In genomic region chr15:78946493-78946892, GRCh38 we compare ENCODE assay signal across 31 cellular contexts. TPM values are rescaled to one million over a fixed set of nuclear protein-coding genes. Genes with fewer than 3 reads are reported as not detected.
DNase-seq lines count a peak whose midpoint lies in the region; ATAC-seq and TF ChIP-seq lines count a peak whose summit lies in the region.
"Had no signal": no experiment of that assay in that cellular context is flagged by ENCODE, and none has a peak within 500 bp of the region (broad histone marks: within the 10 kb centered on the region; RNA-seq: fewer than 3 reads in every experiment).

No MANE protein-coding gene starts in this region.

- H3K27me3 ChIP-seq in CD8-positive, alpha-beta memory T cell (ENCODE audit: insufficient read depth, low read length, poor library complexity, severe bottlenecking): no peaks in the 10 kb centered on the region
- H3K27me3 ChIP-seq in neural progenitor cell: peaks cover 51% of the 10 kb centered on the region
- H3K27me3 ChIP-seq: ascending aorta, upper lobe of right lung had no signal

- no peak overlapping the region for H3K9ac ChIP-seq in neural progenitor cell

- peak overlapping the region; percentile 49 for H3K4me3 Mint-ChIP-seq in activated CD4-positive, alpha-beta memory T cell treated with anti-CD3 and anti-CD28 coated beads, Interleukin-2, amount 10 ng/mL, durations not matched to agents 7 days and 5 days
- no peak overlapping the region for H3K4me3 Mint-ChIP-seq in activated CD4-positive, alpha-beta memory T cell treated with anti-CD3 and anti-CD28 coated beads for 36 hours
- H3K4me3 Mint-ChIP-seq in CD8-positive, alpha-beta memory T cell: peak overlapping the region in 6 of 7 donors; percentile 17 to 85 (median 38)
- peak overlapping the region; percentile 47 for H3K4me3 Mint-ChIP-seq in central memory CD8-positive, alpha-beta T cell
- peak overlapping the region; percentile 71 for H3K4me3 Mint-ChIP-seq in neural progenitor cell
- H3K4me3 Mint-ChIP-seq: endodermal cell had no signal

- peaks cover 3% of the 10 kb centered on the region for H3K27me3 Mint-ChIP-seq in activated CD4-positive, alpha-beta memory T cell treated with anti-CD3 and anti-CD28 coated beads, Interleukin-2, amount 10 ng/mL, durations not matched to agents 7 days and 5 days
- peaks cover 2% of the 10 kb centered on the region for H3K27me3 Mint-ChIP-seq in activated CD4-positive, alpha-beta memory T cell treated with anti-CD3 and anti-CD28 coated beads for 36 hours
- H3K27me3 Mint-ChIP-seq in CD8-positive, alpha-beta memory T cell: peaks cover 1 to 5% of the 10 kb centered on the region in 2 donors
- no peaks in the 10 kb centered on the region for H3K27me3 Mint-ChIP-seq in central memory CD8-positive, alpha-beta T cell
- peaks cover 13% of the 10 kb centered on the region for H3K27me3 Mint-ChIP-seq in neural progenitor cell (ENCODE audit: insufficient read depth, low read depth)
- H3K27me3 Mint-ChIP-seq: stimulated activated naive B cell treated with anti-CD40 and anti-IgM and Interleukin-4, amounts not matched to agents 10 μg/mL and 1 μg/mL and 100 μg/mL, for 72 hours had no signal

- intact Hi-C loops in activated CD4-positive, alpha-beta memory T cell treated with anti-CD3 and anti-CD28 coated beads for 36 hours (cut with micrococcal nuclease): no loop called here

- H3K4me3 ChIP-seq in CD8-positive, alpha-beta memory T cell (ENCODE audit: low read length): no peak overlapping the region
- no peak overlapping the region for H3K4me3 ChIP-seq in neural progenitor cell
- H3K4me3 ChIP-seq: ascending aorta, left lung, psoas muscle, SJSA1, upper lobe of right lung had no signal

- H3K36me3 Mint-ChIP-seq in activated CD4-positive, alpha-beta memory T cell treated with anti-CD3 and anti-CD28 coated beads, Interleukin-2, amount 10 ng/mL, durations not matched to agents 7 days and 5 days (ENCODE audit: low read depth): peaks cover 25% of the 10 kb centered on the region
- peaks cover 5% of the 10 kb centered on the region for H3K36me3 Mint-ChIP-seq in activated CD4-positive, alpha-beta memory T cell treated with anti-CD3 and anti-CD28 coated beads for 36 hours
- no peaks in the 10 kb centered on the region for H3K36me3 Mint-ChIP-seq in CD8-positive, alpha-beta memory T cell
- H3K36me3 Mint-ChIP-seq in central memory CD8-positive, alpha-beta T cell (ENCODE audit: insufficient read depth): peaks cover 1% of the 10 kb centered on the region
- H3K36me3 Mint-ChIP-seq in neural progenitor cell: no peaks in the 10 kb centered on the region
- H3K36me3 Mint-ChIP-seq: activated naive CD8-positive, alpha-beta T cell; CD4-positive, CD25-positive, alpha-beta regulatory T cell had no signal

- no peak for DNase-seq in activated CD4-positive, alpha-beta memory T cell treated with anti-CD3 and anti-CD28 coated beads, Interleukin-2, amount 10 ng/mL, durations not matched to agents 7 days and 5 days
- DNase-seq in activated CD4-positive, alpha-beta memory T cell treated with anti-CD3 and anti-CD28 coated beads for 36 hours: no peak
- DNase-seq in CD8-positive, alpha-beta memory T cell: no peak
- no peak for DNase-seq in central memory CD8-positive, alpha-beta T cell (ENCODE audit: low spot score in 2 of 2)
- DNase-seq in neural progenitor cell (ENCODE audit: low spot score) (no peak), OCI-M2 (lab: John Stamatoyannopoulos, UW; ENCODE audit: unreplicated experiment) (no peak)
- DNase-seq in effector CD8-positive, alpha-beta T cell (lab: John Stamatoyannopoulos, UW): no peak
- DNase-seq: 8988T; activated CD4-positive, CD25-positive, alpha-beta regulatory T cell; CD4-positive, CD25-positive, alpha-beta regulatory T cell; cortex of kidney; endodermal cell; GOT3; head of caudate nucleus; islet precursor cell; KBM-7; left lung; mesendoderm; NCI-H1105; NCI-H187 treated with DMSO at 0.1 percent for 48 hours; NCI-H2171; NCI-H82; psoas muscle; RPMI8226; stimulated activated CD4-positive, alpha-beta T cell treated with anti-CD3 and anti-CD28 coated beads, Interleukin-4, amount 100 ng/mL, for 4 hours; stimulated activated naive B cell treated with anti-CD40 and anti-IgM and Interleukin-4, amounts not matched to agents 10 μg/mL and 1 μg/mL and 100 μg/mL, for 72 hours; upper lobe of right lung had no signal

- POLR2A ChIA-PET in activated CD4-positive, alpha-beta memory T cell treated with anti-CD3 and anti-CD28 coated beads, Interleukin-2, amount 10 ng/mL, durations not matched to agents 7 days and 5 days (lab: Charles Lee): no interaction called here
- POLR2A ChIA-PET in activated CD4-positive, alpha-beta memory T cell treated with anti-CD3 and anti-CD28 coated beads for 36 hours (lab: Charles Lee): no interaction called here
- POLR2A ChIA-PET in CD8-positive, alpha-beta memory T cell (lab: Charles Lee): no interaction called here

- H4K20me1 ChIP-seq in neural progenitor cell (ENCODE audit: low read depth): peaks cover 5% of the 10 kb centered on the region

- peaks cover 8% of the 10 kb centered on the region for H3K4me1 ChIP-seq in CD8-positive, alpha-beta memory T cell (ENCODE audit: insufficient read depth, low read length)
- peaks cover 3% of the 10 kb centered on the region for H3K4me1 ChIP-seq in neural progenitor cell

- H3K4me2 ChIP-seq in neural progenitor cell: no peak overlapping the region

- peaks cover 33% of the 10 kb centered on the region for H3K4me1 Mint-ChIP-seq in activated CD4-positive, alpha-beta memory T cell treated with anti-CD3 and anti-CD28 coated beads, Interleukin-2, amount 10 ng/mL, durations not matched to agents 7 days and 5 days
- peaks cover 21% of the 10 kb centered on the region for H3K4me1 Mint-ChIP-seq in activated CD4-positive, alpha-beta memory T cell treated with anti-CD3 and anti-CD28 coated beads for 36 hours (ENCODE audit: low read depth)
- peaks cover 11 to 18% (median 13%) of the 10 kb centered on the region in 3 donors for H3K4me1 Mint-ChIP-seq in CD8-positive, alpha-beta memory T cell
- peaks cover 19% of the 10 kb centered on the region for H3K4me1 Mint-ChIP-seq in central memory CD8-positive, alpha-beta T cell
- H3K4me1 Mint-ChIP-seq in neural progenitor cell: peaks cover 12% of the 10 kb centered on the region

- H3K27ac Mint-ChIP-seq in activated CD4-positive, alpha-beta memory T cell treated with anti-CD3 and anti-CD28 coated beads, Interleukin-2, amount 10 ng/mL, durations not matched to agents 7 days and 5 days: no peak overlapping the region
- H3K27ac Mint-ChIP-seq in activated CD4-positive, alpha-beta memory T cell treated with anti-CD3 and anti-CD28 coated beads for 36 hours: no peak overlapping the region
- no peak overlapping the region for H3K27ac Mint-ChIP-seq in CD8-positive, alpha-beta memory T cell
- no peak overlapping the region for H3K27ac Mint-ChIP-seq in central memory CD8-positive, alpha-beta T cell (ENCODE audit: low read depth)
- H3K27ac Mint-ChIP-seq in neural progenitor cell: no peak overlapping the region
- H3K27ac Mint-ChIP-seq: activated naive CD8-positive, alpha-beta T cell; endodermal cell; stimulated activated naive B cell treated with anti-CD40 and anti-IgM and Interleukin-4, amounts not matched to agents 10 μg/mL and 1 μg/mL and 100 μg/mL, for 72 hours had no signal

- CTCF ChIA-PET in activated CD4-positive, alpha-beta memory T cell treated with anti-CD3 and anti-CD28 coated beads, Interleukin-2, amount 10 ng/mL, durations not matched to agents 7 days and 5 days (lab: Charles Lee): interaction anchor here (0.6 to 0.7 kb wide), 2 partner anchors 10 to 290 kb away, joined by 3 to 5 read pairs; no protein-coding TSS in a partner anchor
- CTCF ChIA-PET in activated CD4-positive, alpha-beta memory T cell treated with anti-CD3 and anti-CD28 coated beads for 36 hours (lab: Charles Lee): interaction anchor here (1.7 kb wide), 1 partner anchor 33 kb away, joined by 4 read pairs; no protein-coding TSS in a partner anchor
- CTCF ChIA-PET in CD8-positive, alpha-beta memory T cell (lab: Charles Lee): no interaction called here

- H2AFZ ChIP-seq in neural progenitor cell (replicated peaks): no peak overlapping the region

- no peak for TF ChIP-seq CTCF in neural progenitor cell (IDR thresholded peaks at IDR 0.05)

- H3K27ac ChIP-seq in CD8-positive, alpha-beta memory T cell (ENCODE audit: low read depth, low read length): no peak overlapping the region
- no peak overlapping the region for H3K27ac ChIP-seq in neural progenitor cell
- H3K27ac ChIP-seq: ascending aorta, left lung, psoas muscle, SJSA1, upper lobe of right lung had no signal

- no peak for ATAC-seq in central memory CD8-positive, alpha-beta T cell (replicated peaks; ENCODE audit: extremely low read depth, poor library complexity, severe bottlenecking)
- ATAC-seq in HG03565 (IDR thresholded peaks at IDR 0.05; ENCODE audit: unreplicated experiment): no peak
- ATAC-seq: left lung; psoas muscle; stimulated activated naive B cell treated with anti-CD40 and anti-IgM and Interleukin-4, amounts not matched to agents 10 μg/mL and 1 μg/mL and 100 μg/mL, for 72 hours; upper lobe of right lung had no signal

- no peaks in the 10 kb centered on the region for H3K9me3 Mint-ChIP-seq in activated CD4-positive, alpha-beta memory T cell treated with anti-CD3 and anti-CD28 coated beads, Interleukin-2, amount 10 ng/mL, durations not matched to agents 7 days and 5 days
- no peaks in the 10 kb centered on the region for H3K9me3 Mint-ChIP-seq in activated CD4-positive, alpha-beta memory T cell treated with anti-CD3 and anti-CD28 coated beads for 36 hours
- no peaks in the 10 kb centered on the region for H3K9me3 Mint-ChIP-seq in CD8-positive, alpha-beta memory T cell
- no peaks in the 10 kb centered on the region for H3K9me3 Mint-ChIP-seq in central memory CD8-positive, alpha-beta T cell
- H3K9me3 Mint-ChIP-seq in neural progenitor cell: no peaks in the 10 kb centered on the region
- H3K9me3 Mint-ChIP-seq: CD4-positive, CD25-positive, alpha-beta regulatory T cell; endodermal cell; stimulated activated naive B cell treated with anti-CD40 and anti-IgM and Interleukin-4, amounts not matched to agents 10 μg/mL and 1 μg/mL and 100 μg/mL, for 72 hours had no signal

- H3F3A ChIP-seq in neural progenitor cell (ENCODE audit: low read depth): peaks cover 9% of the 10 kb centered on the region

- no peaks in the 10 kb centered on the region for H3K36me3 ChIP-seq in CD8-positive, alpha-beta memory T cell (ENCODE audit: insufficient read depth, low read length)
- no peaks in the 10 kb centered on the region for H3K36me3 ChIP-seq in neural progenitor cell
- H3K36me3 ChIP-seq: ascending aorta, left lung, SJSA1, upper lobe of right lung had no signal

- H3K9me3 ChIP-seq in CD8-positive, alpha-beta memory T cell (ENCODE audit: low read length): no peaks in the 10 kb centered on the region
- no peaks in the 10 kb centered on the region for H3K9me3 ChIP-seq in neural progenitor cell (ENCODE audit: low read depth)
- H3K9me3 ChIP-seq: ascending aorta, left lung, psoas muscle, SJSA1, upper lobe of right lung had no signal

- no peaks in the 10 kb centered on the region for H3K79me2 ChIP-seq in neural progenitor cell (ENCODE audit: low read depth)

RNA-seq across cellular contexts. Expression of gene CTSH, which starts 1.6 kb away (rescaled TPM):
- 100 to 1,000 TPM; 257 to 273 TPM for total RNA-seq in activated CD4-positive, alpha-beta memory T cell treated with anti-CD3 and anti-CD28 coated beads, Interleukin-2, amount 10 ng/mL, durations not matched to agents 7 days and 5 days
- 100 to 1,000 TPM; 127 to 132 TPM for total RNA-seq in activated CD4-positive, alpha-beta memory T cell treated with anti-CD3 and anti-CD28 coated beads for 36 hours
- 1 to 10 TPM; 8.1 to 9.8 TPM for total RNA-seq in CD8-positive, alpha-beta memory T cell
- 68.7 TPM for polyA plus RNA-seq in CD8-positive, alpha-beta memory T cell
- total RNA-seq in neural progenitor cell (ENCODE audit: low replicate concordance): 3.5 and 9.0 TPM in 2 replicates

Comparison
In these comparisons a context has a peak if more than half of its experiments do, and no peak if none do; other contexts are left out.
1. RNA of gene CTSH, which starts 1.6 kb away (total RNA-seq): 257 to 273 TPM in activated CD4-positive, alpha-beta memory T cell treated with anti-CD3 and anti-CD28 coated beads, Interleukin-2, amount 10 ng/mL, durations not matched to agents 7 days and 5 days and 127 to 132 TPM in activated CD4-positive, alpha-beta memory T cell treated with anti-CD3 and anti-CD28 coated beads for 36 hours; 8.1 to 9.8 TPM in CD8-positive, alpha-beta memory T cell and 3.5 to 9.0 TPM in neural progenitor cell; every median in the first group is over 10 times any median in the second.